In the genomic region with DNA sequence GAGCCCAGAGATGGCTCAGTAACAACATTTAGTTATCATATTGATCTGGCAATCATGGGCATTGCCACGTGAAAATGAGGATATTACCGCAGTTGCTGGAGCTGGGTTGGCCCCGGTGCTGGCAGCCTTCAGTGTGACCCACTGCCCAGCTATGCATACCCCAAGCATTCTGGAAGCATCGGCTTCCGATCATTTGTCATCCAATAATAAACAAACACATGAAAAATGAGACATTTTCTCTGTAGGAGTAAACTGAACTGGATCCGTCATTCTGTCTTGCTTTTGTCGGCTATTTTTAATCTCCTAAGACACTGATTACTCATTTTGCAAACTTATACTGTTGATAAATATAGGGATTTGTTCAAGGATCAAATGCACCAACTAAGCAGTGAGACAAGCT, we compare ENCODE assay signal across 19 cellular contexts.
DNase-seq lines count a peak whose midpoint lies in the region; ATAC-seq and TF ChIP-seq lines count a peak whose summit lies in the region.
"Had no signal": no experiment of that assay in that cellular context is flagged by ENCODE, and none has a peak within 500 bp of the region (broad histone marks: within the 10 kb centered on the region; RNA-seq: fewer than 3 reads in every experiment).

No MANE protein-coding gene starts in this region.

- peak overlapping the region; percentile 92 for H3K14ac ChIP-seq in IMR-90 (replicated peaks; ENCODE audit: low read depth, low read length)

- in situ Hi-C loops in IMR-90 (cut with MboI; ENCODE audit: low sequenced_read_pairs) (no loop called here), brain microvascular endothelial cell (cut with HindIII; ENCODE audit: low pct_ligation_motif_present, low sequenced_read_pairs) (no loop called here)

- H3K9ac ChIP-seq in IMR-90 (ENCODE audit: low read depth, low read length) = no peak overlapping the region

- peaks cover 13% of the 10 kb centered on the region for H4K20me1 ChIP-seq in IMR-90 (ENCODE audit: insufficient read depth, low read length)

- peaks cover 51% of the 10 kb centered on the region for H3K36me3 ChIP-seq in IMR-90 (ENCODE audit: control insufficient read depth, insufficient read depth, low read length)
- H3K36me3 ChIP-seq in brain microvascular endothelial cell (replicated peaks) = no peaks in the 10 kb centered on the region

- peak overlapping the region; percentile 86 for H2BK20ac ChIP-seq in IMR-90 (ENCODE audit: low read depth, low read length)

- H2BK120ac ChIP-seq in IMR-90 (ENCODE audit: low read depth, low read length) = peak overlapping the region; percentile 83

- ATAC-seq in IMR-90 (ENCODE audit: low read depth) = peak; percentile 74
- ATAC-seq in GM21526 (IDR thresholded peaks at IDR 0.05; ENCODE audit: low FRiP score, unreplicated experiment) = no peak
- ATAC-seq in HG02885 (IDR thresholded peaks at IDR 0.05; ENCODE audit: poor library complexity, unreplicated experiment) = no peak
- ATAC-seq: natural killer cell treated with Interleukin-12 subunit alpha and Interleukin-12 subunit beta and Interleukin-15 and Interleukin-18, amount 100 ng/mL, for 72 hours had no signal

- WGBS in IMR-90 (ENCODE audit: extremely low coverage in 2 of 2, insufficient read length in 1 of 2), 2 experiments = 0% methylated on average over 1 of the region's 7 CpGs; no CpG with 5 or more reads in 1 of the 2 experiments

- no peak overlapping the region for H2BK5ac ChIP-seq in IMR-90 (ENCODE audit: low read depth, low read length, poor library complexity, severe bottlenecking)

- no peaks in the 10 kb centered on the region for H3K27me3 ChIP-seq in IMR-90 (ENCODE audit: control insufficient read depth, insufficient read depth, low read length)
- H3K27me3 ChIP-seq in brain microvascular endothelial cell (replicated peaks) = no peaks in the 10 kb centered on the region

- no peak for TF ChIP-seq CTCF in IMR-90 (conservative IDR thresholded peaks at IDR 0.05; ENCODE audit: low read depth, low read length)
- TF ChIP-seq CTCF in brain microvascular endothelial cell (IDR thresholded peaks at IDR 0.05; ENCODE audit: low read depth, low read length, missing control alignments) = no peak

- peak overlapping the region; percentile 10; the same call in 1 of the 2 replicates for H3K4me2 ChIP-seq in IMR-90 (ENCODE audit: low read depth, low read length)

- CTCF ChIA-PET in IMR-90 (lab: Yijun Ruan, JAX) = interaction anchor here (0.5 kb wide), 1 partner anchor 57 kb away, joined by 3 read pairs; no protein-coding TSS in a partner anchor

- peak overlapping the region in 1 of 2 experiments; percentile 59; a peak in 1 of 4 replicates for H4K8ac ChIP-seq in IMR-90 (ENCODE audit: low read depth in 2 of 2, low read length in 2 of 2)

- TF ChIP-seq POLR2A in IMR-90 (IDR thresholded peaks at IDR 0.05; ENCODE audit: low read depth, low read length) = no peak

- 0 out of 2 replicates have a peak overlapping the region, but pooled peaks have one; percentile 60 for H3K23ac ChIP-seq in IMR-90 (ENCODE audit: low read depth, low read length)

- H3K18ac ChIP-seq in IMR-90 (ENCODE audit: low read depth, low read length) = 0 out of 2 replicates have a peak overlapping the region, but pooled peaks have one; percentile 11

- H2AFZ ChIP-seq in IMR-90 (replicated peaks; ENCODE audit: low read length, poor library complexity) = peak overlapping the region; percentile 53

- POLR2A ChIA-PET in IMR-90 (lab: Charles Lee; ENCODE audit: unreplicated experiment) = no interaction called here

- intact Hi-C loops in IMR-90 (cut with micrococcal nuclease) = no loop called here

- dilution Hi-C loops in IMR-90 (cut with HindIII; ENCODE audit: low sequenced_read_pairs, unreplicated experiment) = no loop called here

- peak overlapping the region; percentile 25; the same call in 1 of the 2 replicates for H3K27ac ChIP-seq in IMR-90 (ENCODE audit: insufficient read depth, low read length)
- H3K27ac ChIP-seq in brain microvascular endothelial cell = no peak overlapping the region
- peak overlapping the region; percentile 41 for H3K27ac ChIP-seq in temporal lobe (ENCODE audit: low read depth, low read length)
- no peak overlapping the region for H3K27ac ChIP-seq in substantia nigra (ENCODE audit: low read depth, low read length, poor library complexity, severe bottlenecking)

- no peak for TF ChIP-seq RAD21 in IMR-90 (IDR thresholded peaks at IDR 0.05; ENCODE audit: low read length)

- peak overlapping the region; percentile 86 for H3K4ac ChIP-seq in IMR-90 (ENCODE audit: low read depth, low read length)

- H3K4me1 ChIP-seq in IMR-90 (ENCODE audit: control insufficient read depth, insufficient read depth, low read length) = peaks cover 19% of the 10 kb centered on the region

- H3K9me3 ChIP-seq in IMR-90 (ENCODE audit: control insufficient read depth, insufficient read depth, low read length) = peaks cover 3% of the 10 kb centered on the region; the same call in 1 of the 2 replicates

- H3K4me3 ChIP-seq in IMR-90 (ENCODE audit: insufficient read depth, low read depth, low read length) (no peak overlapping the region), brain microvascular endothelial cell (ENCODE audit: low read depth, low read length) (no peak overlapping the region)

- DNase-seq in IMR-90 (peak; percentile 82), brain microvascular endothelial cell (peak; percentile 33), hepatic stellate cell (ENCODE audit: low spot score) (peak; percentile 81), substantia nigra (lab: John Stamatoyannopoulos, UW) (no peak)
- DNase-seq: activated CD4-positive, alpha-beta T cell treated with anti-CD3 and anti-CD28 coated beads, Interleukin-2, amount 10 ng/mL, durations not matched to agents 7 days and 5 days; activated effector memory CD4-positive, alpha-beta T cell treated with Interleukin-2 at 50 U/mL for 16 hours; cerebellar nuclear complex; DND-41; effector memory CD4-positive, alpha-beta T cell; kidney glomerular epithelial cell; mesendoderm; NCI-H1436 treated with DMSO at 0.1 percent for 48 hours; NCI-H526; stimulated activated CD4-positive, alpha-beta T cell treated with anti-CD3 and anti-CD28 coated beads, Interleukin-12 subunit alpha, Interleukin-12 subunit beta, amount 100 ng/mL, for 4 hours; SW 1271 had no signal

- peaks cover 39% of the 10 kb centered on the region for H3K9me1 ChIP-seq in IMR-90 (ENCODE audit: insufficient read depth, low read length)

- peak overlapping the region; percentile 79; the same call in 1 of the 3 replicates for H2BK15ac ChIP-seq in IMR-90 (ENCODE audit: low read depth, low read length)

- H2AK5ac ChIP-seq in IMR-90 (ENCODE audit: low read depth, low read length) = peak overlapping the region; percentile 99; the same call in 1 of the 2 replicates

- peaks cover 0 to 21% of the 10 kb centered on the region in 2 experiments; a peak in 2 of 4 replicates for H3K79me1 ChIP-seq in IMR-90 (ENCODE audit: low read depth in 1 of 2, low read length in 2 of 2)

- H4K91ac ChIP-seq in IMR-90 (ENCODE audit: insufficient read depth, low read depth, low read length) = no peak overlapping the region

- H2AK9ac ChIP-seq in IMR-90 (replicated peaks; ENCODE audit: low read depth, low read length, poor library complexity) = no peak overlapping the region

- no peak overlapping the region for H4K5ac ChIP-seq in IMR-90 (ENCODE audit: low read depth, low read length)

- BruUV-seq in IMR-90 (replicated peaks; lab: Mats Ljungman, UMichigan) = no TSS peak

- no peak overlapping the region; the same call in 1 of the 2 replicates for H3K56ac ChIP-seq in IMR-90 (ENCODE audit: extremely low read depth, insufficient read depth, low read length)

TF ChIP-seq in IMR-90, 13 proteins besides CTCF, POLR2A, EP300 and RAD21:
- TF ChIP-seq, protein P1, sequence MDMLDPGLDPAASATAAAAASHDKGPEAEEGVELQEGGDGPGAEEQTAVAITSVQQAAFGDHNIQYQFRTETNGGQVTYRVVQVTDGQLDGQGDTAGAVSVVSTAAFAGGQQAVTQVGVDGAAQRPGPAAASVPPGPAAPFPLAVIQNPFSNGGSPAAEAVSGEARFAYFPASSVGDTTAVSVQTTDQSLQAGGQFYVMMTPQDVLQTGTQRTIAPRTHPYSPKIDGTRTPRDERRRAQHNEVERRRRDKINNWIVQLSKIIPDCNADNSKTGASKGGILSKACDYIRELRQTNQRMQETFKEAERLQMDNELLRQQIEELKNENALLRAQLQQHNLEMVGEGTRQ (IDR thresholded peaks at IDR 0.05; ENCODE audit: low read depth, low read length) = no peak
- TF ChIP-seq FOS (IDR thresholded peaks at IDR 0.05; ENCODE audit: low read depth, low read length) (peak; percentile 61; the same call in 1 of the 2 replicates), BHLHE40 (IDR thresholded peaks at IDR 0.05; ENCODE audit: low read depth, low read length) (0 out of 2 replicates have a peak, but pooled peaks have one; percentile 3), SMC3 (IDR thresholded peaks at IDR 0.05; ENCODE audit: low read depth, low read length) (no peak)

Comparison
In these comparisons a context has a peak if more than half of its experiments do, and no peak if none do; other contexts are left out.
1. DNase-seq: peak in IMR-90 (single experiment), brain microvascular endothelial cell (single experiment) and hepatic stellate cell (single experiment); none in substantia nigra (0 of 49).
2. H3K27ac ChIP-seq: peak in IMR-90 (single experiment) and temporal lobe (single experiment); none in brain microvascular endothelial cell (single experiment) and substantia nigra (single experiment).